ENCODE assay signal across 2 cellular contexts in genomic region chr10:22341190-22341935, GRCh38.
TF ChIP-seq lines count a peak whose summit lies in the region.

No MANE protein-coding gene starts in this region.

TF ChIP-seq in K562, 482 proteins besides CTCF, POLR2A, EP300 and RAD21 (continued from another document and continues in another):
- TF ChIP-seq CEBPZ (IDR thresholded peaks at IDR 0.05; ENCODE audit: borderline replicate concordance, low read depth, low read length) = no peak
- no peak for TF ChIP-seq RUNX1 (IDR thresholded peaks at IDR 0.05; ENCODE audit: low read depth)
- no peak for TF ChIP-seq ZFP30 (CRISPR knock-in tag; IDR thresholded peaks at IDR 0.05; ENCODE audit: borderline replicate concordance)
- no peak for TF ChIP-seq SMARCA5 (IDR thresholded peaks at IDR 0.05)
- no peak for TF ChIP-seq KDM2B (CRISPR knock-in tag; IDR thresholded peaks at IDR 0.05)
- no peak for TF ChIP-seq CEBPB (tag; IDR thresholded peaks at IDR 0.05)
- TF ChIP-seq ID3 (CRISPR knock-in tag; IDR thresholded peaks at IDR 0.05) = no peak
- TF ChIP-seq ID3 (tag; IDR thresholded peaks at IDR 0.05) = no peak
- TF ChIP-seq ZNF444 (CRISPR knock-in tag; IDR thresholded peaks at IDR 0.05) = no peak
- no peak for TF ChIP-seq KHSRP (IDR thresholded peaks at IDR 0.05)
- TF ChIP-seq BCL6 (CRISPR knock-in tag; IDR thresholded peaks at IDR 0.05) = no peak
- no peak for TF ChIP-seq ETS1 (conservative IDR thresholded peaks at IDR 0.05; ENCODE audit: control insufficient read depth, low read depth, low read length)
- no peak for TF ChIP-seq NUFIP1 (IDR thresholded peaks at IDR 0.05; ENCODE audit: partially characterized antibody)
- no peak for TF ChIP-seq ATF3 (IDR thresholded peaks at IDR 0.05)
- TF ChIP-seq ATF3 (CRISPR knock-in tag; conservative IDR thresholded peaks at IDR 0.05) = no peak
- no peak for TF ChIP-seq CBFB (CRISPR knock-in tag; IDR thresholded peaks at IDR 0.05)
- no peak for TF ChIP-seq EWSR1 (IDR thresholded peaks at IDR 0.05; ENCODE audit: borderline replicate concordance, low read depth, partially characterized antibody)
- TF ChIP-seq HSF4 (CRISPR knock-in tag; IDR thresholded peaks at IDR 0.05; ENCODE audit: borderline replicate concordance) = no peak
- no peak; the same call in 1 of the 2 replicates for TF ChIP-seq POLR2G (IDR thresholded peaks at IDR 0.05; ENCODE audit: low read depth, low read length)
- no peak for TF ChIP-seq HOXB6 (CRISPR knock-in tag; IDR thresholded peaks at IDR 0.05; ENCODE audit: borderline replicate concordance)
- no peak for TF ChIP-seq U2AF1 (optimal IDR thresholded peaks at IDR 0.05; ENCODE audit: low read depth, low read length)
- no peak for TF ChIP-seq ZNF699 (CRISPR knock-in tag; IDR thresholded peaks at IDR 0.05; ENCODE audit: insufficient replicate concordance)
- 0 out of 2 replicates have a peak, but pooled peaks have one; percentile 23 for TF ChIP-seq TCFL5 (CRISPR knock-in tag; conservative IDR thresholded peaks at IDR 0.05)
- TF ChIP-seq KLF6 (CRISPR knock-in tag; IDR thresholded peaks at IDR 0.05; ENCODE audit: borderline replicate concordance) = no peak
- no peak for TF ChIP-seq MAFF (IDR thresholded peaks at IDR 0.05; ENCODE audit: low read length)
- TF ChIP-seq UBTF (IDR thresholded peaks at IDR 0.05; ENCODE audit: borderline replicate concordance in 1 of 2, low read depth in 2 of 2, low read length in 2 of 2) = peak in 1 of 2 experiments; percentile 81; a peak in 1 of 4 replicates

TF ChIP-seq in HepG2, 621 proteins besides CTCF, POLR2A, EP300 and RAD21 (continued from another document and continues in another):
- TF ChIP-seq ZNF574 (CRISPR knock-in tag; IDR thresholded peaks at IDR 0.05) (no peak), EZH2 (conservative IDR thresholded peaks at IDR 0.05; ENCODE audit: low read depth, low read length) (peak; percentile 96), MEF2D (CRISPR knock-in tag; IDR thresholded peaks at IDR 0.05) (no peak), ZNF329 (CRISPR knock-in tag; IDR thresholded peaks at IDR 0.05; ENCODE audit: low read depth) (no peak), ZNF891 (CRISPR knock-in tag; IDR thresholded peaks at IDR 0.05) (no peak), ZNF678 (CRISPR knock-in tag; IDR thresholded peaks at IDR 0.05) (no peak), ZSCAN22 (CRISPR knock-in tag; IDR thresholded peaks at IDR 0.05) (no peak), JUN (CRISPR knock-in tag; IDR thresholded peaks at IDR 0.05) (0 out of 2 replicates have a peak, but pooled peaks have one; percentile 31), FOXC1 (CRISPR knock-in tag; IDR thresholded peaks at IDR 0.05; ENCODE audit: borderline replicate concordance) (0 out of 2 replicates have a peak, but pooled peaks have one; percentile 22), ZNF446 (CRISPR knock-in tag; IDR thresholded peaks at IDR 0.05) (no peak), RORA (CRISPR knock-in tag; IDR thresholded peaks at IDR 0.05) (no peak), ZFP37 (CRISPR knock-in tag; IDR thresholded peaks at IDR 0.05; ENCODE audit: borderline replicate concordance) (no peak), ZNF75D (CRISPR knock-in tag; IDR thresholded peaks at IDR 0.05; ENCODE audit: borderline replicate concordance) (no peak), ZHX2 (IDR thresholded peaks at IDR 0.05; ENCODE audit: low read depth) (no peak), ZHX2 (CRISPR knock-in tag; IDR thresholded peaks at IDR 0.05; ENCODE audit: borderline replicate concordance) (no peak), TFDP2 (CRISPR knock-in tag; IDR thresholded peaks at IDR 0.05) (no peak), ZHX1 (CRISPR knock-in tag; IDR thresholded peaks at IDR 0.05; ENCODE audit: low read depth) (no peak), SP1 (IDR thresholded peaks at IDR 0.05) (no peak), SP1 (CRISPR knock-in tag; IDR thresholded peaks at IDR 0.05) (no peak), CC2D1A (CRISPR knock-in tag; IDR thresholded peaks at IDR 0.05) (no peak), AKNA (CRISPR knock-in tag; IDR thresholded peaks at IDR 0.05; ENCODE audit: borderline replicate concordance) (no peak), ZNF615 (CRISPR knock-in tag; IDR thresholded peaks at IDR 0.05; ENCODE audit: borderline replicate concordance) (no peak), USF2 (IDR thresholded peaks at IDR 0.05; ENCODE audit: low read depth, low read length) (no peak), USF2 (CRISPR knock-in tag; IDR thresholded peaks at IDR 0.05; ENCODE audit: borderline replicate concordance) (no peak)
